21 cellular contexts compared by ENCODE assay signal in the genomic region with DNA sequence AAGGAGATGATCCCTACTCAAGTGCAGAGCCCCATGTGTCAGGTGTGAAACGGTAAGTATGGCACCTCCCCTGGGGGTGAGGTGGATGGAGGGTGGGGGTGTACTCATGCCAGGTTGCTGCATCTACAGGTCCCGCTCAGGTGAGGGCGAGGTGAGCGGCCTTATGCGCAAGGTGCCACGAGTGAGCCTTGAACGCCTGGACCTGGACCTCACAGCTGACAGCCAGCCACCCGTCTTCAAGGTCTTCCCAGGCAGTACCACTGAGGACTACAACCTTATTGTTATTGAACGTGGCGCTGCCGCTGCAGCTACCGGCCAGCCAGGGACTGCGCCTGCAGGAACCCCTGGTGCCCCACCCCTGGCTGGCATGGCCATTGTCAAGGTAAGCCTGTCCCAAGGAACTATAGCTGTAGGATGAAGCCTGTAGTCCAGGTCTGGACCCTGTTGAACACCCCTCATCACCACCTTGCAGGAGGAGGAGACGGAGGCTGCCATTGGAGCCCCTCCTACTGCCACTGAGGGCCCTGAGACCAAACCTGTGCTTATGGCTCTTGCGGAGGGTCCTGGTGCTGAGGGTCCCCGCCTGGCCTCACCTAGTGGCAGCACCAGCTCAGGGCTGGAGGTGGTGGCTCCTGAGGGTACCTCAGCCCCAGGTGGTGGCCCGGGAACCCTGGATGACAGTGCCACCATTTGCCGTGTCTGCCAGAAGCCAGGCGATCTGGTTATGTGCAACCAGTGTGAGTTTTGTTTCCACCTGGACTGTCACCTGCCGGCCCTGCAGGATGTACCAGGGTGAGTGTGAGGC.
"Had no signal": no experiment of that assay in that cellular context is flagged by ENCODE, and none has a peak within 500 bp of the region (broad histone marks: within the 10 kb centered on the region; RNA-seq: fewer than 3 reads in every experiment).

No MANE protein-coding gene starts in this region.

- FAIRE-seq: keratinocyte, TTC549 had no signal

- ATAC-seq: activated T-helper 17 cell treated with anti-CD3 and anti-CD28 coated beads, Interleukin-2, amount 50 U/mL, for 72 hours; body of pancreas; foreskin keratinocyte; upper lobe of right lung had no signal

- H3K27me3 Mint-ChIP-seq: activated B cell treated with CpG ODN at 0.5 μM for 24 hours; activated CD4-positive, alpha-beta memory T cell treated with anti-CD3 and anti-CD28 coated beads for 36 hours; activated T-helper 17 cell treated with anti-CD3 and anti-CD28 coated beads, Interleukin-2, amount 50 U/mL, for 72 hours; stimulated activated naive CD8-positive, alpha-beta T cell treated with anti-CD3 and anti-CD28 coated beads, Interleukin-15, Interleukin-2, amounts not matched to agents 100 ng/mL and 50 ng/mL, for 24 hours had no signal

- H3K4me3 ChIP-seq: body of pancreas, SJSA1, spleen, thyroid gland, upper lobe of right lung had no signal

- H3K27ac Mint-ChIP-seq: activated B cell treated with CpG ODN at 0.5 μM for 24 hours; activated T-helper 17 cell treated with anti-CD3 and anti-CD28 coated beads, Interleukin-2, amount 50 U/mL, for 72 hours had no signal

- H3K27me3 ChIP-seq: body of pancreas, foreskin keratinocyte, SJSA1, spleen, thyroid gland, upper lobe of right lung had no signal

- H3K9me3 ChIP-seq: body of pancreas, spleen, thyroid gland, upper lobe of right lung had no signal

- H3K9me3 Mint-ChIP-seq: activated B cell treated with CpG ODN at 0.5 μM for 24 hours; activated CD4-positive, alpha-beta memory T cell treated with anti-CD3 and anti-CD28 coated beads for 36 hours; activated T-helper 17 cell treated with anti-CD3 and anti-CD28 coated beads, Interleukin-2, amount 50 U/mL, for 72 hours; nephron progenitor cell; stimulated activated naive CD8-positive, alpha-beta T cell treated with anti-CD3 and anti-CD28 coated beads, Interleukin-15, Interleukin-2, amounts not matched to agents 100 ng/mL and 50 ng/mL, for 24 hours had no signal

- H3K4me3 Mint-ChIP-seq: activated B cell treated with CpG ODN at 0.5 μM for 24 hours; activated CD4-positive, alpha-beta memory T cell treated with anti-CD3 and anti-CD28 coated beads for 36 hours; activated T-helper 17 cell treated with anti-CD3 and anti-CD28 coated beads, Interleukin-2, amount 50 U/mL, for 72 hours; nephron progenitor cell had no signal

- H3K27ac ChIP-seq: body of pancreas, foreskin keratinocyte, SJSA1, spleen, thyroid gland, upper lobe of right lung had no signal

- DNase-seq: activated B cell treated with CpG ODN at 0.5 μM for 24 hours; activated CD4-positive, alpha-beta memory T cell treated with anti-CD3 and anti-CD28 coated beads for 36 hours; activated CD4-positive, alpha-beta T cell treated with anti-CD3 and anti-CD28 coated beads for 4 hours; activated naive CD4-positive, alpha-beta T cell treated with Interleukin-2 at 50 U/mL for 16 hours; activated T-cell treated with anti-CD3 and anti-CD28 coated beads for 4 hours; anterior cingulate cortex; effector memory CD4-positive, alpha-beta T cell; foreskin keratinocyte; nephron progenitor cell; spleen; stimulated activated CD4-positive, alpha-beta T cell treated with anti-CD3 and anti-CD28 coated beads, Interleukin-4, amount 100 ng/mL, for 24 hours; substantia nigra; T-helper 1 cell; thyroid gland; upper lobe of right lung had no signal
